ENCODE assay signal across 1 cellular context in genomic region chr18:32315881-32316280, GRCh38.
TF ChIP-seq lines count a peak whose summit lies in the region.

No MANE protein-coding gene starts in this region.

TF ChIP-seq in GM23338, 12 proteins besides CTCF, POLR2A, EP300 and RAD21 (continued from another document):
- TF ChIP-seq REST (IDR thresholded peaks at IDR 0.05; ENCODE audit: unreplicated experiment) (no peak), POLR2AphosphoS5 (IDR thresholded peaks at IDR 0.05; ENCODE audit: low read depth) (no peak), ZNF114 (CRISPR knock-in tag; IDR thresholded peaks at IDR 0.05) (no peak), EZH2phosphoT487 (IDR thresholded peaks at IDR 0.05; ENCODE audit: unreplicated experiment) (no peak), ETS1 (IDR thresholded peaks at IDR 0.05) (no peak)
